In genomic region chr21:39118604-39119215, GRCh38 we compare ENCODE assay signal across 17 cellular contexts.
"Had no signal": no experiment of that assay in that cellular context is flagged by ENCODE, and none has a peak within 500 bp of the region (broad histone marks: within the 10 kb centered on the region; RNA-seq: fewer than 3 reads in every experiment).

No MANE protein-coding gene starts in this region.

- H3K27ac ChIP-seq: foreskin keratinocyte, hepatocyte, neural progenitor cell, parathyroid adenoma, psoas muscle, right lobe of liver, tibial artery, upper lobe of left lung, uterus had no signal

- ATAC-seq: effector memory CD8-positive, alpha-beta T cell; foreskin keratinocyte; naive thymus-derived CD8-positive, alpha-beta T cell; psoas muscle; right lobe of liver; stimulated activated effector memory CD8-positive, alpha-beta T cell treated with anti-CD3 and anti-CD28 coated beads, Interleukin-12 subunit alpha, Interleukin-12 subunit beta, amount 100 ng/mL, for 72 hours had no signal

- H3K9ac ChIP-seq: neural progenitor cell, parathyroid adenoma had no signal

- H3K9me3 ChIP-seq: right lobe of liver had no signal

- H3K36me3 ChIP-seq: neural progenitor cell, right lobe of liver, tibial artery, upper lobe of left lung, uterus had no signal

- DNase-seq: effector memory CD8-positive, alpha-beta T cell; foreskin keratinocyte; kidney; naive thymus-derived CD8-positive, alpha-beta T cell; occipital lobe; psoas muscle; retina; right lobe of liver; stimulated activated CD4-positive, alpha-beta T cell treated with anti-CD3 and anti-CD28 coated beads, Interleukin-4, amount 100 ng/mL, for 1 hour; stimulated activated CD8-positive, alpha-beta memory T cell treated with anti-CD3 and anti-CD28 coated beads, Interleukin-4, amount 100 ng/mL, for 48 hours; tibial artery; uterus had no signal

- H3K79me2 ChIP-seq: hepatocyte, parathyroid adenoma had no signal

- H3K4me1 ChIP-seq: foreskin keratinocyte, neural progenitor cell, parathyroid adenoma, right lobe of liver, uterus had no signal

- H3K27me3 ChIP-seq: foreskin keratinocyte, hepatocyte, neural progenitor cell, right lobe of liver, tibial artery, upper lobe of left lung, uterus had no signal

- H3K4me2 ChIP-seq: hepatocyte, neural progenitor cell had no signal

- H2AFZ ChIP-seq: hepatocyte, neural progenitor cell, parathyroid adenoma had no signal

- H3K4me3 ChIP-seq: hepatocyte, neural progenitor cell, psoas muscle, right lobe of liver, tibial artery, upper lobe of left lung, uterus had no signal
